Comparison of ENCODE assay signal across 23 cellular contexts in the genomic region with DNA sequence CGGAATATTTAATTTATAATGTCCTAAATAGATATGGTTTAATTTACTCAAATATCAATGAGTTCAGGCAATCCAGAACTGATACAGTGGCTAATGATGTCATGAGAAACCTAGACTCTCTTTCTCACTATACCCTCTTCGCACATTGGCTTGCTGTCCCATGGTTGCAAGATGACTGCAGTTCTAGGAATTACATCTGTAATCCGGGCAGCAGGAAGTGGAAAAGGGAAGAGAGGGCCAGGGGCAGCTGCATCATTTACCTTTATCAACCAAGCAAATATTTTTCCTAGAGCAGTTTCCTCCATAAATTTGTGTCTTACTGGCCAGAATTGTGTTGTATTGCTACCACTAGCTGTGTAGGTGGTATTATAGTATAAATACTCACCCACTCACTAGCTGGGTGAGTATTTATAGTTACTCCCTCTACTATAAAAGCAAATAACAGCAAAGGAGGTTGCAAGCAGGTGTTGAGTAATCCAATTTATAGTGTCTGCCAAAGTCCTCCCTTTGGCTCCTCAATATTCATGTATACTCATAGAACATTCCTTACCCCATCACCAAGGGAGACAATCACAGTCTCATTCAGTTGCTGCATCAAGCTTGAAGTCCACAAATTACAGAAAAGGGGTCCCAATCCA.
DNase-seq lines count a peak whose midpoint lies in the region; ATAC-seq and TF ChIP-seq lines count a peak whose summit lies in the region.
"Had no signal": no experiment of that assay in that cellular context is flagged by ENCODE, and none has a peak within 500 bp of the region (broad histone marks: within the 10 kb centered on the region; RNA-seq: fewer than 3 reads in every experiment).

No MANE protein-coding gene starts in this region.

- H3K27me3 ChIP-seq in adipocyte (replicated peaks; ENCODE audit: control insufficient read depth, insufficient read depth, low read length) = no peaks in the 10 kb centered on the region
- no peaks in the 10 kb centered on the region for H3K27me3 ChIP-seq in Caco-2 (replicated peaks; ENCODE audit: control insufficient read depth, insufficient read depth, low read length)
- H3K27me3 ChIP-seq: ovary, transverse colon had no signal

- H3K9me3 ChIP-seq in adipocyte (ENCODE audit: control insufficient read depth, low read length) = no peaks in the 10 kb centered on the region
- no peaks in the 10 kb centered on the region for H3K9me3 ChIP-seq in Caco-2
- H3K9me3 ChIP-seq: ovary, transverse colon had no signal

- POLR2A ChIA-PET in Caco-2 (lab: Charles Lee) = no interaction called here

- CTCF ChIA-PET in Caco-2 (lab: Charles Lee) = no interaction called here

- no peak for TF ChIP-seq CTCF in Caco-2 (IDR thresholded peaks at IDR 0.05; ENCODE audit: insufficient read depth in 1 of 2, low read depth in 1 of 2, low read length in 1 of 2, severe bottlenecking in 1 of 2, unreplicated experiment in 1 of 2)

- intact Hi-C loops in Caco-2 (cut with micrococcal nuclease; ENCODE audit: unreplicated experiment) = no loop called here

- peak overlapping the region; percentile 5 for H3K9ac ChIP-seq in adipocyte (ENCODE audit: low read length)

- H3K4me1 Mint-ChIP-seq in Caco-2 (ENCODE audit: low read depth, unreplicated experiment) = no peaks in the 10 kb centered on the region

- H3K27ac Mint-ChIP-seq in Caco-2 (ENCODE audit: unreplicated experiment) = no peak overlapping the region
- H3K27ac Mint-ChIP-seq: activated naive CD4-positive, alpha-beta T cell treated with anti-CD3 and anti-CD28 coated beads, Interleukin-2, amount 50 U/mL, for 72 hours; CD8-positive, alpha-beta T cell; stimulated activated naive CD8-positive, alpha-beta T cell treated with anti-CD3 and anti-CD28 coated beads, Interleukin-15, Interleukin-2, amounts not matched to agents 100 ng/mL and 50 ng/mL, for 24 hours had no signal

- H3K36me3 Mint-ChIP-seq in Caco-2 (ENCODE audit: insufficient read depth, unreplicated experiment) = no peaks in the 10 kb centered on the region
- H3K36me3 Mint-ChIP-seq: activated naive CD4-positive, alpha-beta T cell treated with anti-CD3 and anti-CD28 coated beads, Interleukin-2, amount 50 U/mL, for 72 hours; CD8-positive, alpha-beta T cell had no signal

- H3K4me3 ChIP-seq in adipocyte (ENCODE audit: low read length) = peak overlapping the region; percentile 26
- H3K4me3 ChIP-seq in Caco-2 (ENCODE audit: low read depth, low read length) = no peak overlapping the region
- H3K4me3 ChIP-seq: ovary, transverse colon had no signal

- H3K4me1 ChIP-seq in adipocyte (ENCODE audit: control insufficient read depth, insufficient read depth, low read length) = peaks cover 60% of the 10 kb centered on the region
- H3K4me1 ChIP-seq in Caco-2 = no peaks in the 10 kb centered on the region
- H3K4me1 ChIP-seq: transverse colon had no signal

- no peak for ATAC-seq in GM18867 (IDR thresholded peaks at IDR 0.05; ENCODE audit: unreplicated experiment)
- no peak for ATAC-seq in GM21786 (IDR thresholded peaks at IDR 0.05; ENCODE audit: unreplicated experiment)
- ATAC-seq: activated naive CD4-positive, alpha-beta T cell treated with anti-CD3 and anti-CD28 coated beads, Interleukin-2, amount 50 U/mL, for 72 hours; CD8-positive, alpha-beta T cell; sciatic nerve had no signal

- DNase-seq in AG08395 (ENCODE audit: low spot score) (peak; percentile 20), HCEC 1CT (peak; percentile 82), adipocyte (ENCODE audit: low read depth) (peak; percentile 22), iris pigment epithelial cell (ENCODE audit: low read depth) (peak; percentile 86), DMS79 (lab: John Stamatoyannopoulos, UW) (no peak), Caco-2 (no peak)
- DNase-seq: ACHN; activated CD4-positive, alpha-beta T cell treated with anti-CD3 and anti-CD28 coated beads, Interleukin-2, amount 50 U/mL, for 4 hours; activated T-cell treated with anti-CD3 and anti-CD28 coated beads, Interleukin-2, amount 50 U/mL, for 1 hour; CD8-positive, alpha-beta T cell; DND-41; glutamatergic neuron; NCI-H1092; NCI-H524 treated with DMSO at 0.1 percent for 48 hours; ovary; SHP77 treated with DMSO at 0.1 percent for 48 hours; stimulated activated CD4-positive, alpha-beta T cell treated with anti-CD3 and anti-CD28 coated beads, Interleukin-1b, Interleukin-23, amount 100 ng/mL, for 48 hours; transverse colon had no signal

- peaks cover 2% of the 10 kb centered on the region for H3K27me3 Mint-ChIP-seq in Caco-2 (ENCODE audit: insufficient read depth, unreplicated experiment)

- H3K9me3 Mint-ChIP-seq in Caco-2 (ENCODE audit: unreplicated experiment) = no peaks in the 10 kb centered on the region
- H3K9me3 Mint-ChIP-seq: CD8-positive, alpha-beta T cell had no signal

- no TSS peak for BruUV-seq in Caco-2 (replicated peaks; lab: Mats Ljungman, UMichigan)

- H3K36me3 ChIP-seq in adipocyte (ENCODE audit: control insufficient read depth, insufficient read depth, low read length, severe bottlenecking) (no peaks in the 10 kb centered on the region), Caco-2 (ENCODE audit: control insufficient read depth, insufficient read depth, low read length) (no peaks in the 10 kb centered on the region)
- H3K36me3 ChIP-seq: ovary, transverse colon had no signal

- H3K4me3 Mint-ChIP-seq in Caco-2 (ENCODE audit: unreplicated experiment) = no peak overlapping the region
- H3K4me3 Mint-ChIP-seq: CD8-positive, alpha-beta T cell; stimulated activated naive CD8-positive, alpha-beta T cell treated with anti-CD3 and anti-CD28 coated beads, Interleukin-15, Interleukin-2, amounts not matched to agents 100 ng/mL and 50 ng/mL, for 24 hours had no signal

Comparison
In these comparisons a context has a peak if more than half of its experiments do, and no peak if none do; other contexts are left out.
1. DNase-seq: peak in AG08395 (single experiment), HCEC 1CT (single experiment), adipocyte (single experiment) and iris pigment epithelial cell (single experiment); none in DMS79 (single experiment) and Caco-2 (0 of 2).